ENCODE assay signal across 2 cellular contexts in genomic region chr17:77828749-77829539, GRCh38.
TF ChIP-seq lines count a peak whose summit lies in the region.

No MANE protein-coding gene starts in this region.

TF ChIP-seq in HepG2, 621 proteins besides CTCF, POLR2A, EP300 and RAD21:
- TF ChIP-seq ZNF296 (CRISPR knock-in tag; conservative IDR thresholded peaks at IDR 0.05) (no peak), ISX (CRISPR knock-in tag; conservative IDR thresholded peaks at IDR 0.05) (no peak), TIGD3 (CRISPR knock-in tag; IDR thresholded peaks at IDR 0.05; ENCODE audit: borderline replicate concordance) (no peak), NR1H2 (CRISPR knock-in tag; IDR thresholded peaks at IDR 0.05; ENCODE audit: borderline replicate concordance, low read depth) (no peak), SNAPC5 (CRISPR knock-in tag; IDR thresholded peaks at IDR 0.05; ENCODE audit: borderline replicate concordance) (no peak), RAD51 (IDR thresholded peaks at IDR 0.05; ENCODE audit: borderline replicate concordance) (no peak), NFE2L1 (CRISPR knock-in tag; IDR thresholded peaks at IDR 0.05; ENCODE audit: borderline replicate concordance) (no peak), ZNF724P (CRISPR knock-in tag; IDR thresholded peaks at IDR 0.05; ENCODE audit: borderline replicate concordance) (no peak), ZNF431 (CRISPR knock-in tag; IDR thresholded peaks at IDR 0.05; ENCODE audit: borderline replicate concordance, low read depth) (no peak), RORA (CRISPR knock-in tag; IDR thresholded peaks at IDR 0.05) (no peak), REPIN1 (CRISPR knock-in tag; IDR thresholded peaks at IDR 0.05; ENCODE audit: borderline replicate concordance, low read depth) (no peak), ZNF121 (CRISPR knock-in tag; IDR thresholded peaks at IDR 0.05) (0 out of 2 replicates have a peak, but pooled peaks have one; percentile 30), ZNF576 (CRISPR knock-in tag; IDR thresholded peaks at IDR 0.05) (no peak), TEF (CRISPR knock-in tag; IDR thresholded peaks at IDR 0.05) (no peak), TFE3 (CRISPR knock-in tag; IDR thresholded peaks at IDR 0.05) (no peak), MIXL1 (CRISPR knock-in tag; IDR thresholded peaks at IDR 0.05) (no peak), ZNF234 (CRISPR knock-in tag; conservative IDR thresholded peaks at IDR 0.05) (no peak), ZNF276 (CRISPR knock-in tag; IDR thresholded peaks at IDR 0.05; ENCODE audit: low read depth) (0 out of 2 replicates have a peak, but pooled peaks have one; percentile 40), MNT (IDR thresholded peaks at IDR 0.05) (peak; percentile 97), ZNF597 (CRISPR knock-in tag; IDR thresholded peaks at IDR 0.05) (no peak)
TF ChIP-seq in HepG2: peak in this region for 3.

TF ChIP-seq in GM23338, 12 proteins besides CTCF, POLR2A, EP300 and RAD21:
- no peak for TF ChIP-seq POLR2AphosphoS5 (IDR thresholded peaks at IDR 0.05; ENCODE audit: low read depth)
- no peak for TF ChIP-seq EZH2phosphoT487 (IDR thresholded peaks at IDR 0.05; ENCODE audit: unreplicated experiment)
